In the genomic region with DNA sequence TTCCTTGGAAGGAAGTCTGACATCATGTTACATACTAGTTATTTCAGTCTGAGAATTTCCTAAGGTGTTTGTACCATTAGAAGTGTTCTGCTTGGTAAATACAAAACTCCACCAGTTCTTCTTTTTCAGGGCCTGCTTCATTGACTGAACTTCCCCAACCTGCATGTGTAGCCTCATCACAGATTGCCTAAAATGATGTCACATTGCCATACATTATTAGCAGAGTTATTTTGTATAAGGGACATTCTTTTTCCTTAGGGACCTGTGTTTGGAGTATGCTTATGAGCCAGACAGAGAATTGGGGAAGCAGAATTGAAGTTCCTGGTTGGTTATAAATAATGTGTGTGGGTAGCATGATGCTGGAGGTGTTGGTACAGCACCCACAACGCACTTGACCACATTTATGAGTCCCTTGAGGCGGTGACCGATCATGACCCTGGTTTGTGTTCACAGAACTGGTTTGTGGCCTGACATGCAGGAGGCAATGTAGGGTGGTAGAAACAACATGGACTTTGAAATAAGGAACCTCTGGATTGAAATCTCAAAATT, we compare ENCODE assay signal across 1 cellular context.
TF ChIP-seq lines count a peak whose summit lies in the region.

No MANE protein-coding gene starts in this region.

TF ChIP-seq in GM12878, 131 proteins besides CTCF, POLR2A, EP300 and RAD21 (continued from another document and continues in another):
- TF ChIP-seq, protein P1, sequence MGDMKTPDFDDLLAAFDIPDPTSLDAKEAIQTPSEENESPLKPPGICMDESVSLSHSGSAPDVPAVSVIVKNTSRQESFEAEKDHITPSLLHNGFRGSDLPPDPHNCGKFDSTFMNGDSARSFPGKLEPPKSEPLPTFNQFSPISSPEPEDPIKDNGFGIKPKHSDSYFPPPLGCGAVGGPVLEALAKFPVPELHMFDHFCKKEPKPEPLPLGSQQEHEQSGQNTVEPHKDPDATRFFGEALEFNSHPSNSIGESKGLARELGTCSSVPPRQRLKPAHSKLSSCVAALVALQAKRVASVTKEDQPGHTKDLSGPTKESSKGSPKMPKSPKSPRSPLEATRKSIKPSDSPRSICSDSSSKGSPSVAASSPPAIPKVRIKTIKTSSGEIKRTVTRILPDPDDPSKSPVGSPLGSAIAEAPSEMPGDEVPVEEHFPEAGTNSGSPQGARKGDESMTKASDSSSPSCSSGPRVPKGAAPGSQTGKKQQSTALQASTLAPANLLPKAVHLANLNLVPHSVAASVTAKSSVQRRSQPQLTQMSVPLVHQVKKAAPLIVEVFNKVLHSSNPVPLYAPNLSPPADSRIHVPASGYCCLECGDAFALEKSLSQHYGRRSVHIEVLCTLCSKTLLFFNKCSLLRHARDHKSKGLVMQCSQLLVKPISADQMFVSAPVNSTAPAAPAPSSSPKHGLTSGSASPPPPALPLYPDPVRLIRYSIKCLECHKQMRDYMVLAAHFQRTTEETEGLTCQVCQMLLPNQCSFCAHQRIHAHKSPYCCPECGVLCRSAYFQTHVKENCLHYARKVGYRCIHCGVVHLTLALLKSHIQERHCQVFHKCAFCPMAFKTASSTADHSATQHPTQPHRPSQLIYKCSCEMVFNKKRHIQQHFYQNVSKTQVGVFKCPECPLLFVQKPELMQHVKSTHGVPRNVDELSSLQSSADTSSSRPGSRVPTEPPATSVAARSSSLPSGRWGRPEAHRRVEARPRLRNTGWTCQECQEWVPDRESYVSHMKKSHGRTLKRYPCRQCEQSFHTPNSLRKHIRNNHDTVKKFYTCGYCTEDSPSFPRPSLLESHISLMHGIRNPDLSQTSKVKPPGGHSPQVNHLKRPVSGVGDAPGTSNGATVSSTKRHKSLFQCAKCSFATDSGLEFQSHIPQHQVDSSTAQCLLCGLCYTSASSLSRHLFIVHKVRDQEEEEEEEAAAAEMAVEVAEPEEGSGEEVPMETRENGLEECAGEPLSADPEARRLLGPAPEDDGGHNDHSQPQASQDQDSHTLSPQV (IDR thresholded peaks at IDR 0.05) = no peak
- TF ChIP-seq SREBF2 (IDR thresholded peaks at IDR 0.05; ENCODE audit: low read length) (no peak), RCOR1 (conservative IDR thresholded peaks at IDR 0.05; ENCODE audit: low read depth, low read length) (0 out of 2 replicates have a peak, but pooled peaks have one; percentile 33), ZNF217 (IDR thresholded peaks at IDR 0.05) (peak; percentile 83; the same call in 1 of the 2 replicates), BRCA1 (IDR thresholded peaks at IDR 0.05; ENCODE audit: low read depth, low read length) (no peak), SIX5 (IDR thresholded peaks at IDR 0.05; ENCODE audit: low read depth, low read length, severe bottlenecking) (no peak), RFX5 (IDR thresholded peaks at IDR 0.05; ENCODE audit: low read depth, low read length) (no peak), HDGF (IDR thresholded peaks at IDR 0.05) (0 out of 2 replicates have a peak, but pooled peaks have one; percentile 20), YBX1 (IDR thresholded peaks at IDR 0.05) (no peak), PAX5 (IDR thresholded peaks at IDR 0.05; ENCODE audit: borderline replicate concordance, low read depth, low read length) (peak; percentile 91), SIN3A (IDR thresholded peaks at IDR 0.05; ENCODE audit: low read depth, low read length) (no peak), LARP7 (IDR thresholded peaks at IDR 0.05) (no peak), TCF7 (IDR thresholded peaks at IDR 0.05; ENCODE audit: borderline replicate concordance) (no peak), JUND (IDR thresholded peaks at IDR 0.05; ENCODE audit: low read depth, low read length) (0 out of 2 replicates have a peak, but pooled peaks have one; percentile 3), EED (IDR thresholded peaks at IDR 0.05; ENCODE audit: low read depth) (peak; percentile 97), BMI1 (IDR thresholded peaks at IDR 0.05; ENCODE audit: borderline replicate concordance) (peak; percentile 85), ZZZ3 (IDR thresholded peaks at IDR 0.05; ENCODE audit: control insufficient read depth, insufficient read length, low read depth) (no peak), IKZF1 (conservative IDR thresholded peaks at IDR 0.05) (peak; percentile 99), HDAC6 (IDR thresholded peaks at IDR 0.05; ENCODE audit: unreplicated experiment) (no peak), KAT2A (conservative IDR thresholded peaks at IDR 0.05; ENCODE audit: control insufficient read depth, low read depth, low read length) (no peak), DPF2 (IDR thresholded peaks at IDR 0.05) (peak; percentile 98), ZNF274 (IDR thresholded peaks at IDR 0.05; ENCODE audit: insufficient read depth, insufficient read length) (no peak), SMARCA5 (IDR thresholded peaks at IDR 0.05) (no peak), GATAD2B (conservative IDR thresholded peaks at IDR 0.05; ENCODE audit: low read depth) (peak; percentile 96), TCF12 (IDR thresholded peaks at IDR 0.05; ENCODE audit: low read depth, low read length) (peak; percentile 69; the same call in 1 of the 2 replicates), ZNF622 (IDR thresholded peaks at IDR 0.05) (no peak), EZH2 (IDR thresholded peaks at IDR 0.05; ENCODE audit: borderline replicate concordance, control insufficient read depth, low read depth, low read length) (no peak), KLF5 (IDR thresholded peaks at IDR 0.05; ENCODE audit: partially characterized antibody) (peak; percentile 83), MXI1 (IDR thresholded peaks at IDR 0.05; ENCODE audit: low read depth, low read length) (peak; percentile 32; the same call in 1 of the 2 replicates), RB1 (IDR thresholded peaks at IDR 0.05; ENCODE audit: borderline replicate concordance) (peak; percentile 58; the same call in 1 of the 2 replicates), POU2F2 (IDR thresholded peaks at IDR 0.05; ENCODE audit: borderline replicate concordance, low read depth, low read length) (peak; percentile 81; the same call in 1 of the 3 replicates), ZNF384 (IDR thresholded peaks at IDR 0.05; ENCODE audit: borderline replicate concordance, low read depth, low read length) (no peak), SMAD1 (IDR thresholded peaks at IDR 0.05; ENCODE audit: low read depth, partially characterized antibody) (peak; percentile 76)
- TF ChIP-seq, protein P2, sequence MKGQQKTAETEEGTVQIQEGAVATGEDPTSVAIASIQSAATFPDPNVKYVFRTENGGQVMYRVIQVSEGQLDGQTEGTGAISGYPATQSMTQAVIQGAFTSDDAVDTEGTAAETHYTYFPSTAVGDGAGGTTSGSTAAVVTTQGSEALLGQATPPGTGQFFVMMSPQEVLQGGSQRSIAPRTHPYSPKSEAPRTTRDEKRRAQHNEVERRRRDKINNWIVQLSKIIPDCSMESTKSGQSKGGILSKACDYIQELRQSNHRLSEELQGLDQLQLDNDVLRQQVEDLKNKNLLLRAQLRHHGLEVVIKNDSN (IDR thresholded peaks at IDR 0.05; ENCODE audit: borderline replicate concordance, extremely low read length, insufficient read depth, low read depth, low read length) = no peak
- TF ChIP-seq, protein P3, sequence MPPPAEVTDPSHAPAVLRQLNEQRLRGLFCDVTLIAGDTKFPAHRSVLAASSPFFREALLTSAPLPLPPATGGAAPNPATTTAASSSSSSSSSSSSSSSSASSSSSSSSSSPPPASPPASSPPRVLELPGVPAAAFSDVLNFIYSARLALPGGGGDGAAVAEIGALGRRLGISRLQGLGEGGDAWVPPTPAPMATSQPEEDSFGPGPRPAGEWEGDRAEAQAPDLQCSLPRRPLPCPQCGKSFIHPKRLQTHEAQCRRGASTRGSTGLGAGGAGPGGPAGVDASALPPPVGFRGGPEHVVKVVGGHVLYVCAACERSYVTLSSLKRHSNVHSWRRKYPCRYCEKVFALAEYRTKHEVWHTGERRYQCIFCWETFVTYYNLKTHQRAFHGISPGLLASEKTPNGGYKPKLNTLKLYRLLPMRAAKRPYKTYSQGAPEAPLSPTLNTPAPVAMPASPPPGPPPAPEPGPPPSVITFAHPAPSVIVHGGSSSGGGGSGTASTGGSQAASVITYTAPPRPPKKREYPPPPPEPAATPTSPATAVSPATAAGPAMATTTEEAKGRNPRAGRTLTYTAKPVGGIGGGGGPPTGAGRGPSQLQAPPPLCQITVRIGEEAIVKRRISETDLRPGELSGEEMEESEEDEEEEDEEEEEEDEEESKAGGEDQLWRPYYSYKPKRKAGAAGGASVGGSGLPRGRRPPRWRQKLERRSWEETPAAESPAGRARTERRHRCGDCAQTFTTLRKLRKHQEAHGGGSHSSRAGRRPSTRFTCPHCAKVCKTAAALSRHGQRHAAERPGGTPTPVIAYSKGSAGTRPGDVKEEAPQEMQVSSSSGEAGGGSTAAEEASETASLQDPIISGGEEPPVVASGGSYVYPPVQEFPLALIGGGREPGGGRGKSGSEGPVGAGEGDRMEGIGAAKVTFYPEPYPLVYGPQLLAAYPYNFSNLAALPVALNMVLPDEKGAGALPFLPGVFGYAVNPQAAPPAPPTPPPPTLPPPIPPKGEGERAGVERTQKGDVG (CRISPR knock-in tag; IDR thresholded peaks at IDR 0.05) = no peak
- TF ChIP-seq, protein P4, sequence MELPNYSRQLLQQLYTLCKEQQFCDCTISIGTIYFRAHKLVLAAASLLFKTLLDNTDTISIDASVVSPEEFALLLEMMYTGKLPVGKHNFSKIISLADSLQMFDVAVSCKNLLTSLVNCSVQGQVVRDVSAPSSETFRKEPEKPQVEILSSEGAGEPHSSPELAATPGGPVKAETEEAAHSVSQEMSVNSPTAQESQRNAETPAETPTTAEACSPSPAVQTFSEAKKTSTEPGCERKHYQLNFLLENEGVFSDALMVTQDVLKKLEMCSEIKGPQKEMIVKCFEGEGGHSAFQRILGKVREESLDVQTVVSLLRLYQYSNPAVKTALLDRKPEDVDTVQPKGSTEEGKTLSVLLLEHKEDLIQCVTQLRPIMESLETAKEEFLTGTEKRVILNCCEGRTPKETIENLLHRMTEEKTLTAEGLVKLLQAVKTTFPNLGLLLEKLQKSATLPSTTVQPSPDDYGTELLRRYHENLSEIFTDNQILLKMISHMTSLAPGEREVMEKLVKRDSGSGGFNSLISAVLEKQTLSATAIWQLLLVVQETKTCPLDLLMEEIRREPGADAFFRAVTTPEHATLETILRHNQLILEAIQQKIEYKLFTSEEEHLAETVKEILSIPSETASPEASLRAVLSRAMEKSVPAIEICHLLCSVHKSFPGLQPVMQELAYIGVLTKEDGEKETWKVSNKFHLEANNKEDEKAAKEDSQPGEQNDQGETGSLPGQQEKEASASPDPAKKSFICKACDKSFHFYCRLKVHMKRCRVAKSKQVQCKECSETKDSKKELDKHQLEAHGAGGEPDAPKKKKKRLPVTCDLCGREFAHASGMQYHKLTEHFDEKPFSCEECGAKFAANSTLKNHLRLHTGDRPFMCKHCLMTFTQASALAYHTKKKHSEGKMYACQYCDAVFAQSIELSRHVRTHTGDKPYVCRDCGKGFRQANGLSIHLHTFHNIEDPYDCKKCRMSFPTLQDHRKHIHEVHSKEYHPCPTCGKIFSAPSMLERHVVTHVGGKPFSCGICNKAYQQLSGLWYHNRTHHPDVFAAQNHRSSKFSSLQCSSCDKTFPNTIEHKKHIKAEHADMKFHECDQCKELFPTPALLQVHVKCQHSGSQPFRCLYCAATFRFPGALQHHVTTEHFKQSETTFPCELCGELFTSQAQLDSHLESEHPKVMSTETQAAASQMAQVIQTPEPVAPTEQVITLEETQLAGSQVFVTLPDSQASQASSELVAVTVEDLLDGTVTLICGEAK (IDR thresholded peaks at IDR 0.05; ENCODE audit: borderline replicate concordance) = no peak
- TF ChIP-seq, protein P5, sequence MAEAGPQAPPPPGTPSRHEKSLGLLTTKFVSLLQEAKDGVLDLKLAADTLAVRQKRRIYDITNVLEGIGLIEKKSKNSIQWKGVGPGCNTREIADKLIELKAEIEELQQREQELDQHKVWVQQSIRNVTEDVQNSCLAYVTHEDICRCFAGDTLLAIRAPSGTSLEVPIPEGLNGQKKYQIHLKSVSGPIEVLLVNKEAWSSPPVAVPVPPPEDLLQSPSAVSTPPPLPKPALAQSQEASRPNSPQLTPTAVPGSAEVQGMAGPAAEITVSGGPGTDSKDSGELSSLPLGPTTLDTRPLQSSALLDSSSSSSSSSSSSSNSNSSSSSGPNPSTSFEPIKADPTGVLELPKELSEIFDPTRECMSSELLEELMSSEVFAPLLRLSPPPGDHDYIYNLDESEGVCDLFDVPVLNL (IDR thresholded peaks at IDR 0.05; ENCODE audit: low read depth, low read length) = no peak
- TF ChIP-seq, protein P6, sequence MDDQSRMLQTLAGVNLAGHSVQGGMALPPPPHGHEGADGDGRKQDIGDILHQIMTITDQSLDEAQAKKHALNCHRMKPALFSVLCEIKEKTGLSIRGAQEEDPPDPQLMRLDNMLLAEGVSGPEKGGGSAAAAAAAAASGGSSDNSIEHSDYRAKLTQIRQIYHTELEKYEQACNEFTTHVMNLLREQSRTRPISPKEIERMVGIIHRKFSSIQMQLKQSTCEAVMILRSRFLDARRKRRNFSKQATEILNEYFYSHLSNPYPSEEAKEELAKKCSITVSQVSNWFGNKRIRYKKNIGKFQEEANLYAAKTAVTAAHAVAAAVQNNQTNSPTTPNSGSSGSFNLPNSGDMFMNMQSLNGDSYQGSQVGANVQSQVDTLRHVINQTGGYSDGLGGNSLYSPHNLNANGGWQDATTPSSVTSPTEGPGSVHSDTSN (IDR thresholded peaks at IDR 0.05; ENCODE audit: insufficient replicate concordance, low read depth, low read length) = no peak
- TF ChIP-seq, protein P7, sequence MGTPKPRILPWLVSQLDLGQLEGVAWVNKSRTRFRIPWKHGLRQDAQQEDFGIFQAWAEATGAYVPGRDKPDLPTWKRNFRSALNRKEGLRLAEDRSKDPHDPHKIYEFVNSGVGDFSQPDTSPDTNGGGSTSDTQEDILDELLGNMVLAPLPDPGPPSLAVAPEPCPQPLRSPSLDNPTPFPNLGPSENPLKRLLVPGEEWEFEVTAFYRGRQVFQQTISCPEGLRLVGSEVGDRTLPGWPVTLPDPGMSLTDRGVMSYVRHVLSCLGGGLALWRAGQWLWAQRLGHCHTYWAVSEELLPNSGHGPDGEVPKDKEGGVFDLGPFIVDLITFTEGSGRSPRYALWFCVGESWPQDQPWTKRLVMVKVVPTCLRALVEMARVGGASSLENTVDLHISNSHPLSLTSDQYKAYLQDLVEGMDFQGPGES (IDR thresholded peaks at IDR 0.05) = no peak
- TF ChIP-seq, protein P8, sequence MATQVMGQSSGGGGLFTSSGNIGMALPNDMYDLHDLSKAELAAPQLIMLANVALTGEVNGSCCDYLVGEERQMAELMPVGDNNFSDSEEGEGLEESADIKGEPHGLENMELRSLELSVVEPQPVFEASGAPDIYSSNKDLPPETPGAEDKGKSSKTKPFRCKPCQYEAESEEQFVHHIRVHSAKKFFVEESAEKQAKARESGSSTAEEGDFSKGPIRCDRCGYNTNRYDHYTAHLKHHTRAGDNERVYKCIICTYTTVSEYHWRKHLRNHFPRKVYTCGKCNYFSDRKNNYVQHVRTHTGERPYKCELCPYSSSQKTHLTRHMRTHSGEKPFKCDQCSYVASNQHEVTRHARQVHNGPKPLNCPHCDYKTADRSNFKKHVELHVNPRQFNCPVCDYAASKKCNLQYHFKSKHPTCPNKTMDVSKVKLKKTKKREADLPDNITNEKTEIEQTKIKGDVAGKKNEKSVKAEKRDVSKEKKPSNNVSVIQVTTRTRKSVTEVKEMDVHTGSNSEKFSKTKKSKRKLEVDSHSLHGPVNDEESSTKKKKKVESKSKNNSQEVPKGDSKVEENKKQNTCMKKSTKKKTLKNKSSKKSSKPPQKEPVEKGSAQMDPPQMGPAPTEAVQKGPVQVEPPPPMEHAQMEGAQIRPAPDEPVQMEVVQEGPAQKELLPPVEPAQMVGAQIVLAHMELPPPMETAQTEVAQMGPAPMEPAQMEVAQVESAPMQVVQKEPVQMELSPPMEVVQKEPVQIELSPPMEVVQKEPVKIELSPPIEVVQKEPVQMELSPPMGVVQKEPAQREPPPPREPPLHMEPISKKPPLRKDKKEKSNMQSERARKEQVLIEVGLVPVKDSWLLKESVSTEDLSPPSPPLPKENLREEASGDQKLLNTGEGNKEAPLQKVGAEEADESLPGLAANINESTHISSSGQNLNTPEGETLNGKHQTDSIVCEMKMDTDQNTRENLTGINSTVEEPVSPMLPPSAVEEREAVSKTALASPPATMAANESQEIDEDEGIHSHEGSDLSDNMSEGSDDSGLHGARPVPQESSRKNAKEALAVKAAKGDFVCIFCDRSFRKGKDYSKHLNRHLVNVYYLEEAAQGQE (IDR thresholded peaks at IDR 0.05; ENCODE audit: low read depth, low read length) = no peak
